1 cellular context compared by ENCODE assay signal in the genomic region with DNA sequence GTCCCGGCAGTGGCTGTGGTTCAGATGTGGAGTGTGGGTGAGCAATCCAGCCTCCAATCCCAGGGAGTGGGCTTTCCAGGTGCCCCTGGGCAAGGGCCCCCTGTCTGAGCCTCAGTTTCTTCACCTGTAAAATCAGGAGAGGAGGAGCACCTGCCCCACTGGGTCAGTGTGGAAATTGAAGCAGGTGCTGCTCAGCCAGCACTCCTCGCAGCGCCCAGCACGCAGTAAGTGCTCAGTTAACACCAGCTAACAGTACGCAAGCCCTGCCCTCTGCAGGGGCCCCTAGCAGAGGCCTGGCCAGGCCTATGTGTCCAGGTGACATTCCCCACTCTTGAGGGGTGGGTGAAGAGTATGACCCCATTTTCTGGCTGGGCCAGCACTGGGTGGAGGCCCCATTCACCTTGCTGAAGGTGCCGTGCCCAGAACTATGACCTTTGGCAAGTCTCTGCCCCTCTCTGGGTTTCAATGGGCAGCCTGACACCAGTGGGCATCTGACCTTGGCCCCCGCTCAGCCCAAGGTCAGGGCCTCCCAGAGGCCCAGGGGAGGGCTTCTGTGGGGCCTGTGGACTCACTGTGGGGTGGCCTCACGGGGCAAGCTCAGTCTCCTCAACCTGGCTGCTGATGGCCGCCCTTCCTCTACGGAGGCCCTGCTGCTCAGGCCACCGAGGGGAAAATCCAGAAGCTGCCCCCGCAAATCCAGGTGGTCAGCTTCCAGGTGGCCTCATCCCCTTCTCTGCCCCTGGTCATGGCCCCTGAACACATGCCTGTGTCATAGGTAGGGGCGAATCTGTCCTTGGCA.
TF ChIP-seq lines count a peak whose summit lies in the region.

No MANE protein-coding gene starts in this region.

TF ChIP-seq in HepG2, 621 proteins besides CTCF, POLR2A, EP300 and RAD21 (continued from another document and continues in another):
- TF ChIP-seq SOX6 (IDR thresholded peaks at IDR 0.05) (no peak), SOX6 (CRISPR knock-in tag; IDR thresholded peaks at IDR 0.05) (peak; percentile 71), GTF3A (CRISPR knock-in tag; conservative IDR thresholded peaks at IDR 0.05) (no peak), CREM (IDR thresholded peaks at IDR 0.05) (peak; percentile 54; the same call in 1 of the 2 replicates), CREM (CRISPR knock-in tag; IDR thresholded peaks at IDR 0.05) (no peak), ZSCAN21 (CRISPR knock-in tag; IDR thresholded peaks at IDR 0.05; ENCODE audit: borderline replicate concordance) (peak; percentile 15; the same call in 1 of the 2 replicates), ZNF598 (CRISPR knock-in tag; IDR thresholded peaks at IDR 0.05; ENCODE audit: borderline replicate concordance) (no peak), ZBTB42 (CRISPR knock-in tag; IDR thresholded peaks at IDR 0.05) (peak; percentile 88), TGIF2 (CRISPR knock-in tag; IDR thresholded peaks at IDR 0.05) (0 out of 2 replicates have a peak, but pooled peaks have one; percentile 12), ZNF296 (CRISPR knock-in tag; conservative IDR thresholded peaks at IDR 0.05) (no peak), RARG (CRISPR knock-in tag; IDR thresholded peaks at IDR 0.05; ENCODE audit: low read depth) (no peak), ZNF136 (CRISPR knock-in tag; IDR thresholded peaks at IDR 0.05; ENCODE audit: low read depth) (0 out of 2 replicates have a peak, but pooled peaks have one; percentile 0), PHF8 (CRISPR knock-in tag; IDR thresholded peaks at IDR 0.05) (peak; percentile 57), HOXA3 (CRISPR knock-in tag; IDR thresholded peaks at IDR 0.05) (peak; percentile 69), ZBTB38 (CRISPR knock-in tag; IDR thresholded peaks at IDR 0.05) (no peak; the same call in 1 of the 2 replicates), ZNF652 (CRISPR knock-in tag; IDR thresholded peaks at IDR 0.05; ENCODE audit: borderline replicate concordance, low read depth) (no peak), ZZZ3 (CRISPR knock-in tag; IDR thresholded peaks at IDR 0.05; ENCODE audit: borderline replicate concordance) (no peak), RFX5 (IDR thresholded peaks at IDR 0.05; ENCODE audit: low read depth, low read length) (no peak), SIN3B (IDR thresholded peaks at IDR 0.05; ENCODE audit: low read length) (no peak), ZNF3 (CRISPR knock-in tag; IDR thresholded peaks at IDR 0.05) (no peak), HNF4A (CRISPR knock-in tag; IDR thresholded peaks at IDR 0.05) (peak; percentile 89), MAZ (IDR thresholded peaks at IDR 0.05; ENCODE audit: borderline replicate concordance, low read depth, low read length) (no peak), MAZ (CRISPR knock-in tag; IDR thresholded peaks at IDR 0.05; ENCODE audit: low read depth) (peak; percentile 74), KLF11 (CRISPR knock-in tag; IDR thresholded peaks at IDR 0.05) (no peak), NR2F1 (CRISPR knock-in tag; IDR thresholded peaks at IDR 0.05) (peak; percentile 83 to 84)
- TF ChIP-seq, protein P1, sequence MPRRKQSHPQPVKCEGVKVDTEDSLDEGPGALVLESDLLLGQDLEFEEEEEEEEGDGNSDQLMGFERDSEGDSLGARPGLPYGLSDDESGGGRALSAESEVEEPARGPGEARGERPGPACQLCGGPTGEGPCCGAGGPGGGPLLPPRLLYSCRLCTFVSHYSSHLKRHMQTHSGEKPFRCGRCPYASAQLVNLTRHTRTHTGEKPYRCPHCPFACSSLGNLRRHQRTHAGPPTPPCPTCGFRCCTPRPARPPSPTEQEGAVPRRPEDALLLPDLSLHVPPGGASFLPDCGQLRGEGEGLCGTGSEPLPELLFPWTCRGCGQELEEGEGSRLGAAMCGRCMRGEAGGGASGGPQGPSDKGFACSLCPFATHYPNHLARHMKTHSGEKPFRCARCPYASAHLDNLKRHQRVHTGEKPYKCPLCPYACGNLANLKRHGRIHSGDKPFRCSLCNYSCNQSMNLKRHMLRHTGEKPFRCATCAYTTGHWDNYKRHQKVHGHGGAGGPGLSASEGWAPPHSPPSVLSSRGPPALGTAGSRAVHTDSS (CRISPR knock-in tag; conservative IDR thresholded peaks at IDR 0.05) = no peak; the same call in none of the 2 replicates
- TF ChIP-seq, protein P2, sequence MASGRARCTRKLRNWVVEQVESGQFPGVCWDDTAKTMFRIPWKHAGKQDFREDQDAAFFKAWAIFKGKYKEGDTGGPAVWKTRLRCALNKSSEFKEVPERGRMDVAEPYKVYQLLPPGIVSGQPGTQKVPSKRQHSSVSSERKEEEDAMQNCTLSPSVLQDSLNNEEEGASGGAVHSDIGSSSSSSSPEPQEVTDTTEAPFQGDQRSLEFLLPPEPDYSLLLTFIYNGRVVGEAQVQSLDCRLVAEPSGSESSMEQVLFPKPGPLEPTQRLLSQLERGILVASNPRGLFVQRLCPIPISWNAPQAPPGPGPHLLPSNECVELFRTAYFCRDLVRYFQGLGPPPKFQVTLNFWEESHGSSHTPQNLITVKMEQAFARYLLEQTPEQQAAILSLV (CRISPR knock-in tag; IDR thresholded peaks at IDR 0.05; ENCODE audit: borderline replicate concordance) = no peak
- TF ChIP-seq, protein P3, sequence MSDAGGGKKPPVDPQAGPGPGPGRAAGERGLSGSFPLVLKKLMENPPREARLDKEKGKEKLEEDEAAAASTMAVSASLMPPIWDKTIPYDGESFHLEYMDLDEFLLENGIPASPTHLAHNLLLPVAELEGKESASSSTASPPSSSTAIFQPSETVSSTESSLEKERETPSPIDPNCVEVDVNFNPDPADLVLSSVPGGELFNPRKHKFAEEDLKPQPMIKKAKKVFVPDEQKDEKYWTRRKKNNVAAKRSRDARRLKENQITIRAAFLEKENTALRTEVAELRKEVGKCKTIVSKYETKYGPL (CRISPR knock-in tag; IDR thresholded peaks at IDR 0.05) = no peak; the same call in 1 of the 2 replicates
- TF ChIP-seq, protein P4, sequence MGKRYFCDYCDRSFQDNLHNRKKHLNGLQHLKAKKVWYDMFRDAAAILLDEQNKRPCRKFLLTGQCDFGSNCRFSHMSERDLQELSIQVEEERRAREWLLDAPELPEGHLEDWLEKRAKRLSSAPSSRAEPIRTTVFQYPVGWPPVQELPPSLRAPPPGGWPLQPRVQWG (CRISPR knock-in tag; IDR thresholded peaks at IDR 0.05; ENCODE audit: borderline replicate concordance, low read depth) = no peak
- TF ChIP-seq, protein P5, sequence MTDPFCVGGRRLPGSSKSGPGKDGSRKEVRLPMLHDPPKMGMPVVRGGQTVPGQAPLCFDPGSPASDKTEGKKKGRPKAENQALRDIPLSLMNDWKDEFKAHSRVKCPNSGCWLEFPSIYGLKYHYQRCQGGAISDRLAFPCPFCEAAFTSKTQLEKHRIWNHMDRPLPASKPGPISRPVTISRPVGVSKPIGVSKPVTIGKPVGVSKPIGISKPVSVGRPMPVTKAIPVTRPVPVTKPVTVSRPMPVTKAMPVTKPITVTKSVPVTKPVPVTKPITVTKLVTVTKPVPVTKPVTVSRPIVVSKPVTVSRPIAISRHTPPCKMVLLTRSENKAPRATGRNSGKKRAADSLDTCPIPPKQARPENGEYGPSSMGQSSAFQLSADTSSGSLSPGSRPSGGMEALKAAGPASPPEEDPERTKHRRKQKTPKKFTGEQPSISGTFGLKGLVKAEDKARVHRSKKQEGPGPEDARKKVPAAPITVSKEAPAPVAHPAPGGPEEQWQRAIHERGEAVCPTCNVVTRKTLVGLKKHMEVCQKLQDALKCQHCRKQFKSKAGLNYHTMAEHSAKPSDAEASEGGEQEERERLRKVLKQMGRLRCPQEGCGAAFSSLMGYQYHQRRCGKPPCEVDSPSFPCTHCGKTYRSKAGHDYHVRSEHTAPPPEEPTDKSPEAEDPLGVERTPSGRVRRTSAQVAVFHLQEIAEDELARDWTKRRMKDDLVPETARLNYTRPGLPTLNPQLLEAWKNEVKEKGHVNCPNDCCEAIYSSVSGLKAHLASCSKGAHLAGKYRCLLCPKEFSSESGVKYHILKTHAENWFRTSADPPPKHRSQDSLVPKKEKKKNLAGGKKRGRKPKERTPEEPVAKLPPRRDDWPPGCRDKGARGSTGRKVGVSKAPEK (CRISPR knock-in tag; IDR thresholded peaks at IDR 0.05; ENCODE audit: borderline replicate concordance) = no peak
- TF ChIP-seq, protein P6, sequence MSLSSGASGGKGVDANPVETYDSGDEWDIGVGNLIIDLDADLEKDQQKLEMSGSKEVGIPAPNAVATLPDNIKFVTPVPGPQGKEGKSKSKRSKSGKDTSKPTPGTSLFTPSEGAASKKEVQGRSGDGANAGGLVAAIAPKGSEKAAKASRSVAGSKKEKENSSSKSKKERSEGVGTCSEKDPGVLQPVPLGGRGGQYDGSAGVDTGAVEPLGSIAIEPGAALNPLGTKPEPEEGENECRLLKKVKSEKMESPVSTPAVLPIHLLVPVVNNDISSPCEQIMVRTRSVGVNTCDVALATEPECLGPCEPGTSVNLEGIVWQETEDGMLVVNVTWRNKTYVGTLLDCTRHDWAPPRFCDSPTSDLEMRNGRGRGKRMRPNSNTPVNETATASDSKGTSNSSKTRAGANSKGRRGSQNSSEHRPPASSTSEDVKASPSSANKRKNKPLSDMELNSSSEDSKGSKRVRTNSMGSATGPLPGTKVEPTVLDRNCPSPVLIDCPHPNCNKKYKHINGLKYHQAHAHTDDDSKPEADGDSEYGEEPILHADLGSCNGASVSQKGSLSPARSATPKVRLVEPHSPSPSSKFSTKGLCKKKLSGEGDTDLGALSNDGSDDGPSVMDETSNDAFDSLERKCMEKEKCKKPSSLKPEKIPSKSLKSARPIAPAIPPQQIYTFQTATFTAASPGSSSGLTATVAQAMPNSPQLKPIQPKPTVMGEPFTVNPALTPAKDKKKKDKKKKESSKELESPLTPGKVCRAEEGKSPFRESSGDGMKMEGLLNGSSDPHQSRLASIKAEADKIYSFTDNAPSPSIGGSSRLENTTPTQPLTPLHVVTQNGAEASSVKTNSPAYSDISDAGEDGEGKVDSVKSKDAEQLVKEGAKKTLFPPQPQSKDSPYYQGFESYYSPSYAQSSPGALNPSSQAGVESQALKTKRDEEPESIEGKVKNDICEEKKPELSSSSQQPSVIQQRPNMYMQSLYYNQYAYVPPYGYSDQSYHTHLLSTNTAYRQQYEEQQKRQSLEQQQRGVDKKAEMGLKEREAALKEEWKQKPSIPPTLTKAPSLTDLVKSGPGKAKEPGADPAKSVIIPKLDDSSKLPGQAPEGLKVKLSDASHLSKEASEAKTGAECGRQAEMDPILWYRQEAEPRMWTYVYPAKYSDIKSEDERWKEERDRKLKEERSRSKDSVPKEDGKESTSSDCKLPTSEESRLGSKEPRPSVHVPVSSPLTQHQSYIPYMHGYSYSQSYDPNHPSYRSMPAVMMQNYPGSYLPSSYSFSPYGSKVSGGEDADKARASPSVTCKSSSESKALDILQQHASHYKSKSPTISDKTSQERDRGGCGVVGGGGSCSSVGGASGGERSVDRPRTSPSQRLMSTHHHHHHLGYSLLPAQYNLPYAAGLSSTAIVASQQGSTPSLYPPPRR (CRISPR knock-in tag; IDR thresholded peaks at IDR 0.05; ENCODE audit: borderline replicate concordance) = peak; percentile 41; the same call in 1 of the 2 replicates
- TF ChIP-seq, protein P7, sequence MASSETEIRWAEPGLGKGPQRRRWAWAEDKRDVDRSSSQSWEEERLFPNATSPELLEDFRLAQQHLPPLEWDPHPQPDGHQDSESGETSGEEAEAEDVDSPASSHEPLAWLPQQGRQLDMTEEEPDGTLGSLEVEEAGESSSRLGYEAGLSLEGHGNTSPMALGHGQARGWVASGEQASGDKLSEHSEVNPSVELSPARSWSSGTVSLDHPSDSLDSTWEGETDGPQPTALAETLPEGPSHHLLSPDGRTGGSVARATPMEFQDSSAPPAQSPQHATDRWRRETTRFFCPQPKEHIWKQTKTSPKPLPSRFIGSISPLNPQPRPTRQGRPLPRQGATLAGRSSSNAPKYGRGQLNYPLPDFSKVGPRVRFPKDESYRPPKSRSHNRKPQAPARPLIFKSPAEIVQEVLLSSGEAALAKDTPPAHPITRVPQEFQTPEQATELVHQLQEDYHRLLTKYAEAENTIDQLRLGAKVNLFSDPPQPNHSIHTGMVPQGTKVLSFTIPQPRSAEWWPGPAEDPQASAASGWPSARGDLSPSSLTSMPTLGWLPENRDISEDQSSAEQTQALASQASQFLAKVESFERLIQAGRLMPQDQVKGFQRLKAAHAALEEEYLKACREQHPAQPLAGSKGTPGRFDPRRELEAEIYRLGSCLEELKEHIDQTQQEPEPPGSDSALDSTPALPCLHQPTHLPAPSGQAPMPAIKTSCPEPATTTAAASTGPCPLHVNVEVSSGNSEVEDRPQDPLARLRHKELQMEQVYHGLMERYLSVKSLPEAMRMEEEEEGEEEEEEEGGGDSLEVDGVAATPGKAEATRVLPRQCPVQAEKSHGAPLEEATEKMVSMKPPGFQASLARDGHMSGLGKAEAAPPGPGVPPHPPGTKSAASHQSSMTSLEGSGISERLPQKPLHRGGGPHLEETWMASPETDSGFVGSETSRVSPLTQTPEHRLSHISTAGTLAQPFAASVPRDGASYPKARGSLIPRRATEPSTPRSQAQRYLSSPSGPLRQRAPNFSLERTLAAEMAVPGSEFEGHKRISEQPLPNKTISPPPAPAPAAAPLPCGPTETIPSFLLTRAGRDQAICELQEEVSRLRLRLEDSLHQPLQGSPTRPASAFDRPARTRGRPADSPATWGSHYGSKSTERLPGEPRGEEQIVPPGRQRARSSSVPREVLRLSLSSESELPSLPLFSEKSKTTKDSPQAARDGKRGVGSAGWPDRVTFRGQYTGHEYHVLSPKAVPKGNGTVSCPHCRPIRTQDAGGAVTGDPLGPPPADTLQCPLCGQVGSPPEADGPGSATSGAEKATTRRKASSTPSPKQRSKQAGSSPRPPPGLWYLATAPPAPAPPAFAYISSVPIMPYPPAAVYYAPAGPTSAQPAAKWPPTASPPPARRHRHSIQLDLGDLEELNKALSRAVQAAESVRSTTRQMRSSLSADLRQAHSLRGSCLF (CRISPR knock-in tag; IDR thresholded peaks at IDR 0.05; ENCODE audit: borderline replicate concordance) = no peak; the same call in 1 of the 2 replicates
- TF ChIP-seq, protein P8, sequence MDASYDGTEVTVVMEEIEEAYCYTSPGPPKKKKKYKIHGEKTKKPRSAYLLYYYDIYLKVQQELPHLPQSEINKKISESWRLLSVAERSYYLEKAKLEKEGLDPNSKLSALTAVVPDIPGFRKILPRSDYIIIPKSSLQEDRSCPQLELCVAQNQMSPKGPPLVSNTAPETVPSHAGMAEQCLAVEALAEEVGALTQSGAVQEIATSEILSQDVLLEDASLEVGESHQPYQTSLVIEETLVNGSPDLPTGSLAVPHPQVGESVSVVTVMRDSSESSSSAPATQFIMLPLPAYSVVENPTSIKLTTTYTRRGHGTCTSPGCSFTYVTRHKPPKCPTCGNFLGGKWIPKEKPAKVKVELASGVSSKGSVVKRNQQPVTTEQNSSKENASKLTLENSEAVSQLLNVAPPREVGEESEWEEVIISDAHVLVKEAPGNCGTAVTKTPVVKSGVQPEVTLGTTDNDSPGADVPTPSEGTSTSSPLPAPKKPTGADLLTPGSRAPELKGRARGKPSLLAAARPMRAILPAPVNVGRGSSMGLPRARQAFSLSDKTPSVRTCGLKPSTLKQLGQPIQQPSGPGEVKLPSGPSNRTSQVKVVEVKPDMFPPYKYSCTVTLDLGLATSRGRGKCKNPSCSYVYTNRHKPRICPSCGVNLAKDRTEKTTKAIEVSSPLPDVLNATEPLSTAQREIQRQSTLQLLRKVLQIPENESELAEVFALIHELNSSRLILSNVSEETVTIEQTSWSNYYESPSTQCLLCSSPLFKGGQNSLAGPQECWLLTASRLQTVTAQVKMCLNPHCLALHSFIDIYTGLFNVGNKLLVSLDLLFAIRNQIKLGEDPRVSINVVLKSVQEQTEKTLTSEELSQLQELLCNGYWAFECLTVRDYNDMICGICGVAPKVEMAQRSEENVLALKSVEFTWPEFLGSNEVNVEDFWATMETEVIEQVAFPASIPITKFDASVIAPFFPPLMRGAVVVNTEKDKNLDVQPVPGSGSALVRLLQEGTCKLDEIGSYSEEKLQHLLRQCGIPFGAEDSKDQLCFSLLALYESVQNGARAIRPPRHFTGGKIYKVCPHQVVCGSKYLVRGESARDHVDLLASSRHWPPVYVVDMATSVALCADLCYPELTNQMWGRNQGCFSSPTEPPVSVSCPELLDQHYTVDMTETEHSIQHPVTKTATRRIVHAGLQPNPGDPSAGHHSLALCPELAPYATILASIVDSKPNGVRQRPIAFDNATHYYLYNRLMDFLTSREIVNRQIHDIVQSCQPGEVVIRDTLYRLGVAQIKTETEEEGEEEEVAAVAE (CRISPR knock-in tag; IDR thresholded peaks at IDR 0.05; ENCODE audit: borderline replicate concordance) = no peak
